7 cellular contexts compared by ENCODE assay signal in the genomic region with DNA sequence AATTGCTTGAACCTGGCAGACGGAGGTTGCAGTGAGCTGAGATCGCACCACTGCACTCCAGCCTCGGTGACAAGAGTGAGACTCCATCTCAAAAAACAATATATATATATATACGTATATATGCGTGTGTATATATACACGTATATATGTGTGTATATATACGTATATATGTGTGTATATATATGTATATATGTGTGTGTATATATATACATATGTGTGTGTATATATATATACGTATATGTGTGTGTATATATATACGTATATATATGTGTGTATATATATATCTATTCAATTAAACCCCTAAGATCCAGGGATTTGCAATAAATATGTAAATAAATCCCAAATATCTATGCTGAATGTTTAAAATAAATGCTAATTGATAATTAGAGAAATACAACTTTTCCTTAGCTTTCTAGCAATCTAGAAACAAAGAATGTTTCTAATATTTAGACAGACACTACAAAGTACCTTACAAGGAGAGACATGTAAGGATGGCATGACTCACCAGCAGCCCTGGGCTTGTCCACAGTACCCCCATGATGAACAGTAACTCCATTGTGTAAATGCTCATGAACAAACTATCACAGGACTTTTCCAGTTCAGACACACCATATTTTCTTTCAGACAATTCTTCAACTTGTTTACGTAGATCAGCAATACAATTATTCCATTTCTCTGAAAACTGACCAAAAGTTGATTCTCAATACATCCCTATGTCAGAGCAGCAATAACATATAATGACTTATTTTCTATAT. TPM values are rescaled to one million over a fixed set of nuclear protein-coding genes. Genes with fewer than 3 reads are reported as not detected.
DNase-seq lines count a peak whose midpoint lies in the region; ATAC-seq, FAIRE-seq and TF ChIP-seq lines count a peak whose summit lies in the region.
"Not testable (repeated sequence)": the region's sequence is repeated elsewhere in the genome, so short reads cannot be mapped to it uniquely, and the experiment has no call there.

No MANE protein-coding gene starts in this region.

- H3K4me1 ChIP-seq in HepG2 (ENCODE audit: insufficient read depth, low read length): peaks cover 24% of the 10 kb centered on the region

- H3K27ac ChIP-seq in HepG2 (ENCODE audit: extremely low read length, insufficient read depth, low read length): not testable (repeated sequence)

- not testable (repeated sequence) for TF ChIP-seq RAD21 in HepG2 (CRISPR knock-in tag; IDR thresholded peaks at IDR 0.05)

- not testable (repeated sequence) for BruUV-seq in MCF 10A (replicated peaks; lab: Mats Ljungman, UMichigan); HepG2 (replicated peaks; lab: Mats Ljungman, UMichigan)

- peak overlapping the region; percentile 34 for H3K27ac Mint-ChIP-seq in T-helper 1 cell treated with Interleukin-12 subunit alpha and Interleukin-12 subunit beta and Interleukin-4 antibody, amounts not matched to agents 30 μg/mL and 1 μg/mL, for 36 hours
- H3K27ac Mint-ChIP-seq in MCF 10A (ENCODE audit: low read depth, unreplicated experiment): not testable (repeated sequence)

- DNase-seq in EH (ENCODE audit: low read depth) (peak; percentile 15), M059J (ENCODE audit: low read depth) (peak; percentile 52), MCF 10A (ENCODE audit: unreplicated experiment) (peak; percentile 25), fibroblast of pulmonary artery (ENCODE audit: low read depth) (peak; percentile 14), HepG2 (ENCODE audit: low spot score) (peak; percentile 73), retinal pigment epithelial cell (ENCODE audit: low read depth) (peak; percentile 42)

- not testable (repeated sequence) for H3K4me1 Mint-ChIP-seq in T-helper 1 cell treated with Interleukin-12 subunit alpha and Interleukin-12 subunit beta and Interleukin-4 antibody, amounts not matched to agents 30 μg/mL and 1 μg/mL, for 36 hours (ENCODE audit: low read depth); MCF 10A (ENCODE audit: insufficient read depth, unreplicated experiment)

- in situ Hi-C loops in HepG2 (cut with HindIII; ENCODE audit: extremely low pct_ligation_motif_present, low pct_unique_long_range_greater_than_20kb): not testable (repeated sequence)

- TF ChIP-seq CTCF in MCF 10A (IDR thresholded peaks at IDR 0.05; ENCODE audit: unreplicated experiment); fibroblast of pulmonary artery (IDR thresholded peaks at IDR 0.05; ENCODE audit: low read length, missing control alignments); HepG2 (CRISPR knock-in tag; IDR thresholded peaks at IDR 0.05); retinal pigment epithelial cell (conservative IDR thresholded peaks at IDR 0.05; ENCODE audit: low read depth, low read length): not testable (repeated sequence)

- H3K27me3 Mint-ChIP-seq in T-helper 1 cell treated with Interleukin-12 subunit alpha and Interleukin-12 subunit beta and Interleukin-4 antibody, amounts not matched to agents 30 μg/mL and 1 μg/mL, for 36 hours (ENCODE audit: low read depth); MCF 10A (ENCODE audit: insufficient read depth, unreplicated experiment): not testable (repeated sequence)

- H3K9me3 ChIP-seq in HepG2 (ENCODE audit: low read length): not testable (repeated sequence)

- intact Hi-C loops in MCF 10A (cut with micrococcal nuclease); HepG2 (cut with micrococcal nuclease; ENCODE audit: unreplicated experiment): not testable (repeated sequence)

- H3K9ac ChIP-seq in HepG2 (ENCODE audit: insufficient read depth, low read depth, low read length): not testable (repeated sequence)

- not testable (repeated sequence) for H3K4me3 Mint-ChIP-seq in T-helper 1 cell treated with Interleukin-12 subunit alpha and Interleukin-12 subunit beta and Interleukin-4 antibody, amounts not matched to agents 30 μg/mL and 1 μg/mL, for 36 hours; MCF 10A (ENCODE audit: unreplicated experiment)

- not testable (repeated sequence) for H3K4me2 ChIP-seq in HepG2 (ENCODE audit: low read depth, low read length)

- POLR2A ChIA-PET in MCF 10A (lab: Yijun Ruan, JAX): interaction anchor here (0.7 to 0.8 kb wide), 2 partner anchors 114 to 140 kb away, joined by 3 to 5 read pairs; a partner anchor contains a TSS
- POLR2A ChIA-PET in HepG2 (lab: Yijun Ruan, JAX): not testable (repeated sequence)

- not testable (repeated sequence) for TF ChIP-seq EP300 in HepG2 (IDR thresholded peaks at IDR 0.05; ENCODE audit: low read depth in 2 of 2, low read length in 2 of 2); HepG2 (CRISPR knock-in tag; IDR thresholded peaks at IDR 0.05; ENCODE audit: borderline replicate concordance)

- H3K79me2 ChIP-seq in HepG2 (ENCODE audit: insufficient read depth, low read length): not testable (repeated sequence)

- TF ChIP-seq POLR2A in HepG2 (IDR thresholded peaks at IDR 0.05; ENCODE audit: insufficient read depth in 1 of 2, low read depth in 2 of 2, low read length in 2 of 2): not testable (repeated sequence)

- not testable (repeated sequence) for H4K20me1 ChIP-seq in HepG2 (ENCODE audit: insufficient read depth, low read length)

- not testable (repeated sequence) for ATAC-seq in HepG2

- H3K27me3 ChIP-seq in HepG2 (ENCODE audit: control insufficient read depth in 1 of 2, insufficient read depth in 2 of 2, low read length in 2 of 2): not testable (repeated sequence)

- CTCF ChIA-PET in MCF 10A (lab: Yijun Ruan, JAX): interaction anchor here (0.7 kb wide), 1 partner anchor 425 kb away, joined by 3 read pairs; no protein-coding TSS in a partner anchor
- CTCF ChIA-PET in HepG2 (lab: Yijun Ruan, JAX; ENCODE audit: low intra/inter-chr PET ratio, low total read pairs): not testable (repeated sequence)

- not testable (repeated sequence) for H2AFZ ChIP-seq in HepG2 (ENCODE audit: low read length)

- FAIRE-seq in HepG2 (lab: Jason Lieb, UNC): not testable (repeated sequence)

- WGBS in HepG2 (ENCODE audit: low lambda C conversion rate): 92% methylated on average over 10 of the region's 10 CpGs

- not testable (repeated sequence) for H3K36me3 Mint-ChIP-seq in T-helper 1 cell treated with Interleukin-12 subunit alpha and Interleukin-12 subunit beta and Interleukin-4 antibody, amounts not matched to agents 30 μg/mL and 1 μg/mL, for 36 hours (ENCODE audit: low read depth); MCF 10A (ENCODE audit: insufficient read depth, unreplicated experiment)

- not testable (repeated sequence) for H3K9me3 Mint-ChIP-seq in T-helper 1 cell treated with Interleukin-12 subunit alpha and Interleukin-12 subunit beta and Interleukin-4 antibody, amounts not matched to agents 30 μg/mL and 1 μg/mL, for 36 hours; MCF 10A (ENCODE audit: unreplicated experiment)

- not testable (repeated sequence) for H3K36me3 ChIP-seq in HepG2 (replicated peaks in 1 of 2; ENCODE audit: control insufficient read depth in 1 of 2, insufficient read depth in 2 of 2, low read length in 2 of 2)

- not testable (repeated sequence) for H3K4me3 ChIP-seq in fibroblast of pulmonary artery (replicated peaks; ENCODE audit: low read depth, low read length); HepG2 (replicated peaks in 1 of 3; ENCODE audit: insufficient read depth in 1 of 3, low read depth in 2 of 3, low read length in 3 of 3); retinal pigment epithelial cell (ENCODE audit: low read length)

TF ChIP-seq in HepG2, 621 proteins besides CTCF, POLR2A, EP300 and RAD21 (continues in another document):
- TF ChIP-seq FOXA3 (CRISPR knock-in tag; IDR thresholded peaks at IDR 0.05) (0 out of 2 replicates have a peak, but pooled peaks have one; percentile 19), SOX13 (CRISPR knock-in tag; conservative IDR thresholded peaks at IDR 0.05 in 1 of 2, IDR thresholded peaks at IDR 0.05 in 1 of 2) (peak in 1 of 2 experiments; percentile 27; a peak in 1 of 4 replicates), SOX5 (CRISPR knock-in tag; IDR thresholded peaks at IDR 0.05; ENCODE audit: borderline replicate concordance) (peak; percentile 42; the same call in 1 of the 2 replicates), FOSL2 (CRISPR knock-in tag; IDR thresholded peaks at IDR 0.05) (peak; percentile 86), BCL6 (CRISPR knock-in tag; IDR thresholded peaks at IDR 0.05) (peak; percentile 57; the same call in 1 of the 2 replicates)
- TF ChIP-seq SOX13 (IDR thresholded peaks at IDR 0.05): not testable (repeated sequence)

RNA-seq across cellular contexts. Expression of a gene that starts 39.1 kb away (rescaled TPM):
- total RNA-seq in M059J (2014; rRNA removed; shearing (Covaris generic)): 0.27 and 0.39 TPM in 2 replicates
- total RNA-seq in MCF 10A (2022) (0.70 and 0.71 TPM in 2 replicates), HepG2 (2016; rRNA removed; fragmentation: Illumina TruSeq; extraction: Trizol) (0.11 and 0.13 TPM in 2 replicates)
- total RNA-seq in HepG2 (2016; cell fraction: cytosol; rRNA removed; fragmentation: Illumina TruSeq; extraction: Trizol; ENCODE audit: low read depth): 0.09 TPM in 1 of 2 replicates, not detected in the other
- 0.09 and 0.24 TPM in 2 replicates for total RNA-seq in HepG2 (2016; cell fraction: insoluble cytoplasmic fraction; rRNA removed; fragmentation: Illumina TruSeq; extraction: Trizol)
- 0.06 and 0.10 TPM in 2 replicates for total RNA-seq in HepG2 (2016; cell fraction: membrane; rRNA removed; fragmentation: Illumina TruSeq; extraction: Trizol)
- 0.22 and 0.47 TPM in 2 replicates for total RNA-seq in HepG2 (2016; cell fraction: nucleus; rRNA removed; fragmentation: Illumina TruSeq; extraction: Trizol)
- 0.54 and 0.59 TPM in 2 replicates for polyA plus RNA-seq in HepG2 (2011; rRNA removed)
- polyA plus RNA-seq in HepG2 (2011; cell fraction: cytosol; rRNA removed): 0.09 and 0.23 TPM in 2 replicates
- 1.7 and 2.2 TPM in 2 replicates for polyA plus RNA-seq in HepG2 (2011; cell fraction: nucleus; rRNA removed)
- 0.71 and 0.80 TPM in 2 replicates for polyA plus RNA-seq in HepG2 (2012)
- polyA plus RNA-seq in HepG2 (2016; cell fraction: cytosol; fragmentation: Illumina TruSeq; extraction: Trizol; ENCODE audit: low read depth): not detected in 2 replicates
- polyA plus RNA-seq in HepG2 (2016; cell fraction: insoluble cytoplasmic fraction; fragmentation: Illumina TruSeq; extraction: Trizol; ENCODE audit: low read depth): 0.21 and 0.25 TPM in 2 replicates
- 0.11 TPM in 1 of 2 replicates, not detected in the other for polyA plus RNA-seq in HepG2 (2016; cell fraction: membrane; fragmentation: Illumina TruSeq; extraction: Trizol; ENCODE audit: low read depth)
- 1.1 and 1.3 TPM in 2 replicates for polyA plus RNA-seq in HepG2 (2016; cell fraction: nucleus; fragmentation: Illumina TruSeq; extraction: Trizol; ENCODE audit: insufficient read depth, low read depth)
- 0.12 and 1.4 TPM in 2 replicates for polyA minus RNA-seq in HepG2 (2011; rRNA and poly(A)+ RNA removed; ENCODE audit: low replicate concordance)
- polyA minus RNA-seq in HepG2 (2011; cell fraction: cytosol; rRNA and poly(A)+ RNA removed): 0.30 TPM in 1 of 2 replicates, not detected in the other
- 0.26 and 0.37 TPM in 2 replicates for polyA minus RNA-seq in HepG2 (2011; cell fraction: nucleus; rRNA and poly(A)+ RNA removed)

Comparison
In these comparisons a context has a peak if more than half of its experiments do, and no peak if none do; other contexts are left out.
1. DNase-seq: peak in every context shown above with its lines; median percentile 73 in HepG2; 52 in M059J; 42 in retinal pigment epithelial cell; 25 in MCF 10A; 15 in EH; 14 in fibroblast of pulmonary artery.